In the genomic region with DNA sequence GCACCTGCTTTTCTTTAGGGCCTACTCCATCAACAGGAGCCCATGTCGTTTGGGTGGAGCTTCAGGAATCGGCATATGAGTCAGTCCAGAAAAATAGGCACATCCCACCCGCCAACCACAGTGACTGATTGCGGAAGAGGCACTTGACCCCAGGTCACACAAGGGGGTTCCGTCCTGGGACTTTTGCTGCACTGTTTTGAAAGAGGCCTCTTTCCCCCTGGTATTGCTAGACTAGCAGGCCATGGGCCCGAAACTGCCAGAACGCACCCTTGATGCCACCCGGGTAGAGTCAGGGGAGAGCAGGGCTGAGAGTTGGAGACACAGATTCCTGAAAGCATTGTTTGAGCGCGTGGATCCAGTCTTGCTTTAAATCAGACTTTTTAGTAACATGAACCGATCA, we compare ENCODE assay signal across 1 cellular context.
TF ChIP-seq lines count a peak whose summit lies in the region.

No MANE protein-coding gene starts in this region.

TF ChIP-seq in H1, 55 proteins besides CTCF, POLR2A, EP300 and RAD21:
- TF ChIP-seq, protein P1, sequence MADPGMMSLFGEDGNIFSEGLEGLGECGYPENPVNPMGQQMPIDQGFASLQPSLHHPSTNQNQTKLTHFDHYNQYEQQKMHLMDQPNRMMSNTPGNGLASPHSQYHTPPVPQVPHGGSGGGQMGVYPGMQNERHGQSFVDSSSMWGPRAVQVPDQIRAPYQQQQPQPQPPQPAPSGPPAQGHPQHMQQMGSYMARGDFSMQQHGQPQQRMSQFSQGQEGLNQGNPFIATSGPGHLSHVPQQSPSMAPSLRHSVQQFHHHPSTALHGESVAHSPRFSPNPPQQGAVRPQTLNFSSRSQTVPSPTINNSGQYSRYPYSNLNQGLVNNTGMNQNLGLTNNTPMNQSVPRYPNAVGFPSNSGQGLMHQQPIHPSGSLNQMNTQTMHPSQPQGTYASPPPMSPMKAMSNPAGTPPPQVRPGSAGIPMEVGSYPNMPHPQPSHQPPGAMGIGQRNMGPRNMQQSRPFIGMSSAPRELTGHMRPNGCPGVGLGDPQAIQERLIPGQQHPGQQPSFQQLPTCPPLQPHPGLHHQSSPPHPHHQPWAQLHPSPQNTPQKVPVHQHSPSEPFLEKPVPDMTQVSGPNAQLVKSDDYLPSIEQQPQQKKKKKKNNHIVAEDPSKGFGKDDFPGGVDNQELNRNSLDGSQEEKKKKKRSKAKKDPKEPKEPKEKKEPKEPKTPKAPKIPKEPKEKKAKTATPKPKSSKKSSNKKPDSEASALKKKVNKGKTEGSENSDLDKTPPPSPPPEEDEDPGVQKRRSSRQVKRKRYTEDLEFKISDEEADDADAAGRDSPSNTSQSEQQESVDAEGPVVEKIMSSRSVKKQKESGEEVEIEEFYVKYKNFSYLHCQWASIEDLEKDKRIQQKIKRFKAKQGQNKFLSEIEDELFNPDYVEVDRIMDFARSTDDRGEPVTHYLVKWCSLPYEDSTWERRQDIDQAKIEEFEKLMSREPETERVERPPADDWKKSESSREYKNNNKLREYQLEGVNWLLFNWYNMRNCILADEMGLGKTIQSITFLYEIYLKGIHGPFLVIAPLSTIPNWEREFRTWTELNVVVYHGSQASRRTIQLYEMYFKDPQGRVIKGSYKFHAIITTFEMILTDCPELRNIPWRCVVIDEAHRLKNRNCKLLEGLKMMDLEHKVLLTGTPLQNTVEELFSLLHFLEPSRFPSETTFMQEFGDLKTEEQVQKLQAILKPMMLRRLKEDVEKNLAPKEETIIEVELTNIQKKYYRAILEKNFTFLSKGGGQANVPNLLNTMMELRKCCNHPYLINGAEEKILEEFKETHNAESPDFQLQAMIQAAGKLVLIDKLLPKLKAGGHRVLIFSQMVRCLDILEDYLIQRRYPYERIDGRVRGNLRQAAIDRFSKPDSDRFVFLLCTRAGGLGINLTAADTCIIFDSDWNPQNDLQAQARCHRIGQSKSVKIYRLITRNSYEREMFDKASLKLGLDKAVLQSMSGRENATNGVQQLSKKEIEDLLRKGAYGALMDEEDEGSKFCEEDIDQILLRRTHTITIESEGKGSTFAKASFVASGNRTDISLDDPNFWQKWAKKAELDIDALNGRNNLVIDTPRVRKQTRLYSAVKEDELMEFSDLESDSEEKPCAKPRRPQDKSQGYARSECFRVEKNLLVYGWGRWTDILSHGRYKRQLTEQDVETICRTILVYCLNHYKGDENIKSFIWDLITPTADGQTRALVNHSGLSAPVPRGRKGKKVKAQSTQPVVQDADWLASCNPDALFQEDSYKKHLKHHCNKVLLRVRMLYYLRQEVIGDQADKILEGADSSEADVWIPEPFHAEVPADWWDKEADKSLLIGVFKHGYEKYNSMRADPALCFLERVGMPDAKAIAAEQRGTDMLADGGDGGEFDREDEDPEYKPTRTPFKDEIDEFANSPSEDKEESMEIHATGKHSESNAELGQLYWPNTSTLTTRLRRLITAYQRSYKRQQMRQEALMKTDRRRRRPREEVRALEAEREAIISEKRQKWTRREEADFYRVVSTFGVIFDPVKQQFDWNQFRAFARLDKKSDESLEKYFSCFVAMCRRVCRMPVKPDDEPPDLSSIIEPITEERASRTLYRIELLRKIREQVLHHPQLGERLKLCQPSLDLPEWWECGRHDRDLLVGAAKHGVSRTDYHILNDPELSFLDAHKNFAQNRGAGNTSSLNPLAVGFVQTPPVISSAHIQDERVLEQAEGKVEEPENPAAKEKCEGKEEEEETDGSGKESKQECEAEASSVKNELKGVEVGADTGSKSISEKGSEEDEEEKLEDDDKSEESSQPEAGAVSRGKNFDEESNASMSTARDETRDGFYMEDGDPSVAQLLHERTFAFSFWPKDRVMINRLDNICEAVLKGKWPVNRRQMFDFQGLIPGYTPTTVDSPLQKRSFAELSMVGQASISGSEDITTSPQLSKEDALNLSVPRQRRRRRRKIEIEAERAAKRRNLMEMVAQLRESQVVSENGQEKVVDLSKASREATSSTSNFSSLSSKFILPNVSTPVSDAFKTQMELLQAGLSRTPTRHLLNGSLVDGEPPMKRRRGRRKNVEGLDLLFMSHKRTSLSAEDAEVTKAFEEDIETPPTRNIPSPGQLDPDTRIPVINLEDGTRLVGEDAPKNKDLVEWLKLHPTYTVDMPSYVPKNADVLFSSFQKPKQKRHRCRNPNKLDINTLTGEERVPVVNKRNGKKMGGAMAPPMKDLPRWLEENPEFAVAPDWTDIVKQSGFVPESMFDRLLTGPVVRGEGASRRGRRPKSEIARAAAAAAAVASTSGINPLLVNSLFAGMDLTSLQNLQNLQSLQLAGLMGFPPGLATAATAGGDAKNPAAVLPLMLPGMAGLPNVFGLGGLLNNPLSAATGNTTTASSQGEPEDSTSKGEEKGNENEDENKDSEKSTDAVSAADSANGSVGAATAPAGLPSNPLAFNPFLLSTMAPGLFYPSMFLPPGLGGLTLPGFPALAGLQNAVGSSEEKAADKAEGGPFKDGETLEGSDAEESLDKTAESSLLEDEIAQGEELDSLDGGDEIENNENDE (IDR thresholded peaks at IDR 0.05; ENCODE audit: insufficient replicate concordance, low read length), result no peak
- no peak for TF ChIP-seq ASH2L (IDR thresholded peaks at IDR 0.05; ENCODE audit: low read length)
- no peak for TF ChIP-seq FOSL1 (IDR thresholded peaks at IDR 0.05; ENCODE audit: insufficient read depth, low read depth, low read length)
- no peak for TF ChIP-seq SP2 (IDR thresholded peaks at IDR 0.05; ENCODE audit: low read length)
- TF ChIP-seq SIX5 (IDR thresholded peaks at IDR 0.05; ENCODE audit: low read depth, low read length), result no peak
TF ChIP-seq in H1: peak in this region for 0.
